Comparison of ENCODE assay signal across 8 cellular contexts in genomic region chr5:141969783-141970741, GRCh38. TPM values are rescaled to one million over a fixed set of nuclear protein-coding genes. Genes with fewer than 3 reads are reported as not detected.
DNase-seq lines count a peak whose midpoint lies in the region; ATAC-seq and TF ChIP-seq lines count a peak whose summit lies in the region.

No MANE protein-coding gene starts in this region.

- H3K4me3 Mint-ChIP-seq in GM23338 = peak overlapping the region; percentile 85

- H3K4me1 Mint-ChIP-seq in GM23338 = peaks cover 19% of the 10 kb centered on the region; the same call in 2 of the 3 replicates

- H3K4me3 ChIP-seq in GM23338 = peak overlapping the region; percentile 61
- H3K4me3 ChIP-seq in iPS-20b (ENCODE audit: low read length) = peak overlapping the region; percentile 84

- no peak for ATAC-seq in GM23338
- ATAC-seq in activated naive CD4-positive, alpha-beta T cell treated with anti-CD3 and anti-CD28 coated beads, Interleukin-2, amount 50 U/mL, for 72 hours = peak in 1 of 2 donors; percentile 15

- H3F3A ChIP-seq in GM23338 (replicated peaks; ENCODE audit: low read depth) = peaks cover 13% of the 10 kb centered on the region

- no peaks in the 10 kb centered on the region; the same call in 1 of the 2 replicates for H3K79me2 ChIP-seq in GM23338 (replicated peaks; ENCODE audit: insufficient read depth)

- H4K20me1 ChIP-seq in GM23338 (replicated peaks; ENCODE audit: insufficient read depth) = no peaks in the 10 kb centered on the region

- H3K4me1 ChIP-seq in GM23338 (ENCODE audit: insufficient read depth) (peaks cover 16% of the 10 kb centered on the region), iPS-20b (ENCODE audit: insufficient read depth, low read length) (peaks cover 16% of the 10 kb centered on the region; the same call in 1 of the 2 replicates)

- in situ Hi-C loops in GM13977 (cut with MboI; ENCODE audit: low pct_unique_long_range_greater_than_20kb, low sequenced_read_pairs, unreplicated experiment) = loop anchor here (25.0 kb wide), 1 partner anchor 283 kb away; the partner anchor contains the start of gene ARAP3

- H3K36me3 ChIP-seq in GM23338 (ENCODE audit: insufficient read depth) (peaks cover 14% of the 10 kb centered on the region; the same call in 1 of the 2 replicates), iPS-20b (ENCODE audit: insufficient read depth, low read depth, low read length) (peaks cover 24% of the 10 kb centered on the region)

- no peaks in the 10 kb centered on the region for H3K9me3 Mint-ChIP-seq in GM23338
- no peaks in the 10 kb centered on the region for H3K9me3 Mint-ChIP-seq in activated naive CD4-positive, alpha-beta T cell treated with anti-CD3 and anti-CD28 coated beads, Interleukin-2, amount 50 U/mL, for 72 hours

- H3K9me3 ChIP-seq in iPS-20b (ENCODE audit: insufficient read depth, low read depth, low read length) = no peaks in the 10 kb centered on the region

- peaks cover 10% of the 10 kb centered on the region for H3K36me3 Mint-ChIP-seq in GM23338 (ENCODE audit: low read depth)
- peaks cover 10 to 13% of the 10 kb centered on the region in 2 donors for H3K36me3 Mint-ChIP-seq in activated naive CD4-positive, alpha-beta T cell treated with anti-CD3 and anti-CD28 coated beads, Interleukin-2, amount 50 U/mL, for 72 hours

- peak overlapping the region; percentile 1; the same call in 1 of the 2 replicates for H2AFZ ChIP-seq in GM23338

- H3K27me3 Mint-ChIP-seq in GM23338 (ENCODE audit: insufficient read depth, low read depth, poor library complexity) = peaks cover 8% of the 10 kb centered on the region

- H3K27ac ChIP-seq in GM23338 (ENCODE audit: low read depth) (peak overlapping the region; percentile 86), iPS-20b (ENCODE audit: low read length) (no peak overlapping the region), substantia nigra (ENCODE audit: low read depth, low read length, poor library complexity, severe bottlenecking) (peak overlapping the region; percentile 96)

- peak overlapping the region; percentile 87 for H3K27ac Mint-ChIP-seq in GM23338
- H3K27ac Mint-ChIP-seq in activated naive CD4-positive, alpha-beta T cell treated with anti-CD3 and anti-CD28 coated beads, Interleukin-2, amount 50 U/mL, for 72 hours = peak overlapping the region; percentile 95 to 98

- peak overlapping the region; percentile 86; the same call in 1 of the 2 replicates for H3K9ac ChIP-seq in iPS-20b (ENCODE audit: low read depth, low read length)

- H3K9me2 ChIP-seq in GM23338 (ENCODE audit: insufficient read depth) = no peaks in the 10 kb centered on the region

- H3K4me2 ChIP-seq in GM23338 = peak overlapping the region; percentile 80

- DNase-seq in GM13977 (ENCODE audit: low spot score) = peak; percentile 73
- peak; percentile 21 for DNase-seq in GM23338 (ENCODE audit: low spot score)
- DNase-seq in Kasumi-1 (lab: John Stamatoyannopoulos, UW) = peak; percentile 57 to 61
- no peak for DNase-seq in activated naive CD4-positive, alpha-beta T cell treated with anti-CD3 and anti-CD28 coated beads, Interleukin-2, amount 50 U/mL, for 72 hours (ENCODE audit: low spot score in 2 of 2)
- no peak for DNase-seq in substantia nigra (lab: John Stamatoyannopoulos, UW)
- no peak for DNase-seq in glomerular visceral epithelial cell (ENCODE audit: extremely low spot score)
- DNase-seq in stimulated activated CD4-positive, alpha-beta T cell treated with anti-CD3 and anti-CD28 coated beads, Interleukin-12 subunit alpha, Interleukin-12 subunit beta, amount 100 ng/mL, for 4 hours = no peak

- no peaks in the 10 kb centered on the region for H3K27me3 ChIP-seq in GM23338 (ENCODE audit: insufficient read depth)
- no peaks in the 10 kb centered on the region for H3K27me3 ChIP-seq in iPS-20b (ENCODE audit: insufficient read depth, low read length)

- TF ChIP-seq CTCF in GM13977 (IDR thresholded peaks at IDR 0.05; ENCODE audit: extremely low read depth, insufficient read depth, missing control alignments) = no peak
- no peak for TF ChIP-seq CTCF in GM23338 (conservative IDR thresholded peaks at IDR 0.05; ENCODE audit: low read depth in 2 of 2)

TF ChIP-seq in GM23338, 12 proteins besides CTCF, POLR2A, EP300 and RAD21 (continues in another document):
- TF ChIP-seq ETS1 (IDR thresholded peaks at IDR 0.05) (no peak), POLR2AphosphoS5 (IDR thresholded peaks at IDR 0.05; ENCODE audit: low read depth) (no peak)

RNA-seq across cellular contexts. Expression of gene RNF14, which starts 1.2 kb away (rescaled TPM):
- 18.1 and 19.0 TPM in 2 replicates for total RNA-seq in GM23338 (2014; rRNA removed; shearing (Covaris generic))
- polyA plus RNA-seq in GM23338 (2016; fragmentation: Nextera tagmentation; extraction: Ambion mirVana) = 4.5 and 8.9 TPM in 2 replicates
- 10 to 100 TPM; 29.4 to 38.5 TPM for total RNA-seq in activated naive CD4-positive, alpha-beta T cell treated with anti-CD3 and anti-CD28 coated beads, Interleukin-2, amount 50 U/mL, for 72 hours

RNA-seq across cellular contexts. Expression of gene PCDH12, which starts 12.1 kb away (rescaled TPM):
- 0.12 and 0.14 TPM in 2 replicates for total RNA-seq in GM23338 (2014; rRNA removed; shearing (Covaris generic))
- 0.29 and 0.33 TPM in 2 replicates for polyA plus RNA-seq in GM23338 (2016; fragmentation: Nextera tagmentation; extraction: Ambion mirVana)
- total RNA-seq in activated naive CD4-positive, alpha-beta T cell treated with anti-CD3 and anti-CD28 coated beads, Interleukin-2, amount 50 U/mL, for 72 hours = under 1 TPM; 0.60 to 0.73 TPM

RNA-seq across cellular contexts. Expression of gene GNPDA1, which starts 42.8 kb away (rescaled TPM):
- total RNA-seq in GM23338 (2014; rRNA removed; shearing (Covaris generic)) = 117 and 149 TPM in 2 replicates
- 47.0 and 47.6 TPM in 2 replicates for polyA plus RNA-seq in GM23338 (2016; fragmentation: Nextera tagmentation; extraction: Ambion mirVana)
- total RNA-seq in activated naive CD4-positive, alpha-beta T cell treated with anti-CD3 and anti-CD28 coated beads, Interleukin-2, amount 50 U/mL, for 72 hours = 100 to 1,000 TPM; 162 to 166 TPM

RNA-seq across cellular contexts. Expression of gene DELE1, which starts 46.4 kb away (rescaled TPM):
- total RNA-seq in GM23338 (2014; rRNA removed; shearing (Covaris generic)) = 50.0 and 62.2 TPM in 2 replicates
- polyA plus RNA-seq in GM23338 (2016; fragmentation: Nextera tagmentation; extraction: Ambion mirVana) = 25.6 and 26.9 TPM in 2 replicates
- 100 to 1,000 TPM in 1 of 2 donors, 10 to 100 TPM in 1; 69.7 to 101 TPM for total RNA-seq in activated naive CD4-positive, alpha-beta T cell treated with anti-CD3 and anti-CD28 coated beads, Interleukin-2, amount 50 U/mL, for 72 hours

Comparison
In these comparisons a context has a peak if more than half of its experiments do, and no peak if none do; other contexts are left out.
1. DNase-seq: peak in GM13977 (single experiment), GM23338 (single experiment) and Kasumi-1 (2 of 2); none in activated naive CD4-positive, alpha-beta T cell treated with anti-CD3 and anti-CD28 coated beads, Interleukin-2, amount 50 U/mL, for 72 hours (0 of 2), substantia nigra (0 of 49), glomerular visceral epithelial cell (single experiment) and stimulated activated CD4-positive, alpha-beta T cell treated with anti-CD3 and anti-CD28 coated beads, Interleukin-12 subunit alpha, Interleukin-12 subunit beta, amount 100 ng/mL, for 4 hours (single experiment).